ENCODE assay signal across 29 cellular contexts in genomic region chr7:123283373-123283772, GRCh38.
"Had no signal": no experiment of that assay in that cellular context is flagged by ENCODE, and none has a peak within 500 bp of the region (broad histone marks: within the 10 kb centered on the region; RNA-seq: fewer than 3 reads in every experiment).

No MANE protein-coding gene starts in this region.

- H3K9me3 ChIP-seq: adrenal gland had no signal

- ATAC-seq: activated CD8-positive, alpha-beta T cell treated with anti-CD3 and anti-CD28 coated beads for 36 hours; activated naive CD4-positive, alpha-beta T cell treated with anti-CD3 and anti-CD28 coated beads, Interleukin-2, amount 50 U/mL, for 72 hours; activated T-cell treated with anti-CD3 and anti-CD28 coated beads, Interleukin-2, amount 50 U/mL, for 4 hours; activated T-cell treated with anti-CD3 and anti-CD28 coated beads, Interleukin-2, amount 50 U/mL, for 72 hours; activated T-helper 17 cell treated with anti-CD3 and anti-CD28 coated beads, Interleukin-2, amount 50 U/mL, for 72 hours had no signal

- H3K4me1 ChIP-seq: adrenal gland had no signal

- DNase-seq: activated B cell treated with CpG ODN at 0.5 μM for 24 hours; activated CD4-positive, alpha-beta memory T cell treated with anti-CD3 and anti-CD28 coated beads for 36 hours; activated CD4-positive, alpha-beta T cell treated with anti-CD3 and anti-CD28 coated beads for 4 hours; activated CD4-positive, alpha-beta T cell treated with anti-CD3 and anti-CD28 coated beads, Interleukin-2, amount 10 ng/mL, durations not matched to agents 24 days and 14 days; activated CD4-positive, alpha-beta T cell treated with anti-CD3 and anti-CD28 coated beads, Interleukin-2, amount 50 U/mL, for 1 hour; activated CD4-positive, alpha-beta T cell treated with anti-CD3 and anti-CD28 coated beads, Interleukin-2, amount 50 U/mL, for 4 hours; activated CD4-positive, CD25-positive, alpha-beta regulatory T cell treated with anti-CD3 and anti-CD28 coated beads, Interleukin-2, amount 50 U/mL, for 72 hours; activated CD8-positive, alpha-beta memory T cell treated with anti-CD3 and anti-CD28 coated beads, Interleukin-2, amount 50 U/mL, for 4 hours; activated CD8-positive, alpha-beta T cell treated with anti-CD3 and anti-CD28 coated beads for 36 hours; activated effector memory CD4-positive, alpha-beta T cell treated with anti-CD3 and anti-CD28 coated beads, Interleukin-2, amount 50 U/mL, for 16 hours; activated gamma-delta T cell treated with Interleukin-2 at 50 U/mL for 16 hours; activated naive CD4-positive, alpha-beta T cell; activated naive CD4-positive, alpha-beta T cell treated with anti-CD3 and anti-CD28 coated beads for 36 hours; activated naive CD4-positive, alpha-beta T cell treated with anti-CD3 and anti-CD28 coated beads, Interleukin-2, amount 50 U/mL, for 16 hours; activated naive CD8-positive, alpha-beta T cell treated with anti-CD3 and anti-CD28 coated beads for 36 hours; activated T-cell treated with anti-CD3 and anti-CD28 coated beads for 4 hours; activated T-cell treated with anti-CD3 and anti-CD28 coated beads, Interleukin-2, amount 50 U/mL, for 1 hour; activated T-cell treated with anti-CD3 and anti-CD28 coated beads, Interleukin-2, amount 50 U/mL, for 4 hours; activated T-cell treated with anti-CD3 and anti-CD28 coated beads, Interleukin-2, amount 50 U/mL, for 72 hours; adrenal gland; amniotic stem cell; aorta; central memory CD4-positive, alpha-beta T cell; T-helper 1 cell; T-helper 2 cell; T-helper 9 cell had no signal

- H3K27me3 ChIP-seq: adrenal gland had no signal

- FAIRE-seq: TTC549 had no signal

- H3K36me3 ChIP-seq: adrenal gland had no signal

- H3K4me3 ChIP-seq: adrenal gland had no signal

- H3K27ac ChIP-seq: adrenal gland had no signal
